ENCODE assay signal across 13 cellular contexts in genomic region chr1:81695741-81696140, GRCh38.
DNase-seq lines count a peak whose midpoint lies in the region; ATAC-seq and TF ChIP-seq lines count a peak whose summit lies in the region.
"Had no signal": no experiment of that assay in that cellular context is flagged by ENCODE, and none has a peak within 500 bp of the region (broad histone marks: within the 10 kb centered on the region; RNA-seq: fewer than 3 reads in every experiment).

No MANE protein-coding gene starts in this region.

- ATAC-seq in GM21576 (IDR thresholded peaks at IDR 0.05; ENCODE audit: unreplicated experiment) (no peak), GM19397 (IDR thresholded peaks at IDR 0.05; ENCODE audit: unreplicated experiment) (no peak)
- ATAC-seq: natural killer cell had no signal

- DNase-seq in AG08395 (ENCODE audit: low spot score) (peak; percentile 47), dedifferentiated amniotic fluid mesenchymal stem cell (ENCODE audit: extremely low spot score) (peak; percentile 60), mesothelial cell of epicardium (ENCODE audit: low spot score in 2 of 2, unreplicated experiment in 2 of 2) (no peak), erythroblast (lab: John Stamatoyannopoulos, UW) (no peak), 8988T (no peak)
- DNase-seq: activated CD8-positive, alpha-beta memory T cell treated with anti-CD3 and anti-CD28 coated beads, Interleukin-2, amount 50 U/mL, for 48 hours; anterior cingulate cortex; CD4-positive, CD25-positive, alpha-beta regulatory T cell; natural killer cell; NCI-H2107 had no signal

- peaks cover 6% of the 10 kb centered on the region for H3K9me3 Mint-ChIP-seq in mesothelial cell of epicardium

- peak; percentile 30; the same call in 1 of the 2 replicates for TF ChIP-seq RAD21 in Ishikawa (IDR thresholded peaks at IDR 0.05; ENCODE audit: low read depth)

- TF ChIP-seq EP300 in Ishikawa (IDR thresholded peaks at IDR 0.05; ENCODE audit: borderline replicate concordance): peak; percentile 75; the same call in 1 of the 2 replicates

- peaks cover 2% of the 10 kb centered on the region for H3K36me3 Mint-ChIP-seq in mesothelial cell of epicardium
- H3K36me3 Mint-ChIP-seq: CD4-positive, CD25-positive, alpha-beta regulatory T cell; natural killer cell had no signal

- TF ChIP-seq CTCF in mesothelial cell of epicardium (IDR thresholded peaks at IDR 0.05; ENCODE audit: unreplicated experiment): no peak

- TF ChIP-seq POLR2A in erythroblast (IDR thresholded peaks at IDR 0.05; ENCODE audit: low read length): no peak

- peaks cover 32% of the 10 kb centered on the region for H3K4me1 Mint-ChIP-seq in mesothelial cell of epicardium
- H3K4me1 Mint-ChIP-seq: CD4-positive, CD25-positive, alpha-beta regulatory T cell; natural killer cell had no signal

- peak overlapping the region; percentile 72 for H3K27ac Mint-ChIP-seq in mesothelial cell of epicardium
- H3K27ac Mint-ChIP-seq: CD4-positive, CD25-positive, alpha-beta regulatory T cell; natural killer cell had no signal

- no peak overlapping the region for H3K4me3 Mint-ChIP-seq in mesothelial cell of epicardium
- H3K4me3 Mint-ChIP-seq: CD4-positive, CD25-positive, alpha-beta regulatory T cell; natural killer cell had no signal

- no peaks in the 10 kb centered on the region for H3K27me3 Mint-ChIP-seq in mesothelial cell of epicardium (ENCODE audit: low read depth)
- H3K27me3 Mint-ChIP-seq: CD4-positive, CD25-positive, alpha-beta regulatory T cell had no signal

TF ChIP-seq in Ishikawa, 13 proteins besides CTCF, POLR2A, EP300 and RAD21:
- TF ChIP-seq YY1 (IDR thresholded peaks at IDR 0.05; ENCODE audit: low read depth) (no peak), MAX (IDR thresholded peaks at IDR 0.05) (no peak), USF1 (IDR thresholded peaks at IDR 0.05) (no peak), FOXM1 (IDR thresholded peaks at IDR 0.05; ENCODE audit: borderline replicate concordance, low read depth) (peak; percentile 66; the same call in 1 of the 2 replicates), TCF12 (IDR thresholded peaks at IDR 0.05; ENCODE audit: low read depth) (peak; percentile 77), EGR1 (IDR thresholded peaks at IDR 0.05) (no peak), REST (IDR thresholded peaks at IDR 0.05; ENCODE audit: low read depth) (no peak), ZBTB7A (IDR thresholded peaks at IDR 0.05; ENCODE audit: low read depth) (no peak), TEAD4 (IDR thresholded peaks at IDR 0.05) (peak; percentile 78), CREB1 (IDR thresholded peaks at IDR 0.05; ENCODE audit: low read depth) (no peak), NFIC (IDR thresholded peaks at IDR 0.05) (peak; percentile 92), TAF1 (IDR thresholded peaks at IDR 0.05; ENCODE audit: low read depth) (no peak), CEBPB (IDR thresholded peaks at IDR 0.05) (0 out of 2 replicates have a peak, but pooled peaks have one; percentile 31)
TF ChIP-seq in Ishikawa: peak in this region for 5.

Comparison
In these comparisons a context has a peak if more than half of its experiments do, and no peak if none do; other contexts are left out.
1. DNase-seq: peak in AG08395 (single experiment) and dedifferentiated amniotic fluid mesenchymal stem cell (single experiment); none in mesothelial cell of epicardium (0 of 2), erythroblast (0 of 2) and 8988T (single experiment).